In the genomic region with DNA sequence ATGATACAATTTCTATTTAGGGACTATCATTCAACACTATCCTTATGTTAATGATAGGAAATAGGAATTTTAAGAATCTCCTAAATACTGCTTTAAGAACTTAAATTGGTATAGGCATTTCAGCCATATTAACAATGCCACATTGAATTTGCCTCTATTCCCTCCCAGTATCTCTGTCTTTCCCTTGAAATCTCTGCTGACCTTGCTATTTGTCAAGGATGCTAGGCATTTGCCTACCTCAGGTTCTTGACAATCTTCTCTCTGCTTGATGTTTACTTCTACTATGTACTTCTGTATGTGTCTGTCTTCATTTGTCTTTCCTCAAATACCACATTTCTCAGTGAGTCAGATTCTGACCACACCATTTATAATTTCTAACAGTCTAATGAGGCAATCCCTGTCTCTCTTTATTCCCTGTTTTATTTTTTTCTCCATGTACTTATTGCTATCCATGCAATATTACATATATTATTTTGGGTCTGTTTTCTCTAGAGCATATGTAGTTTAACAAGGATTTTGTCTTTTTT, we compare ENCODE assay signal across 28 cellular contexts.
DNase-seq lines count a peak whose midpoint lies in the region; ATAC-seq, FAIRE-seq and TF ChIP-seq lines count a peak whose summit lies in the region.
"Had no signal": no experiment of that assay in that cellular context is flagged by ENCODE, and none has a peak within 500 bp of the region (broad histone marks: within the 10 kb centered on the region; RNA-seq: fewer than 3 reads in every experiment).

No MANE protein-coding gene starts in this region.

- ATAC-seq in IMR-90 (ENCODE audit: low read depth) (no peak), foreskin keratinocyte (peak; percentile 66), GM19324 (IDR thresholded peaks at IDR 0.05; ENCODE audit: low FRiP score, unreplicated experiment) (no peak), HG03095 (IDR thresholded peaks at IDR 0.05; ENCODE audit: unreplicated experiment) (no peak)
- ATAC-seq: activated T-cell treated with anti-CD3 and anti-CD28 coated beads, Interleukin-2, amount 50 U/mL, for 72 hours; gastroesophageal sphincter had no signal

- POLR2A ChIA-PET in IMR-90 (lab: Charles Lee; ENCODE audit: unreplicated experiment) = no interaction called here

- no peak for FAIRE-seq in astrocyte (lab: Jason Lieb, UNC)
- FAIRE-seq: A204.1 had no signal

- H3K36me3 Mint-ChIP-seq in astrocyte (ENCODE audit: low read depth, unreplicated experiment) = no peaks in the 10 kb centered on the region
- H3K36me3 Mint-ChIP-seq: CD4-positive, CD25-positive, alpha-beta regulatory T cell had no signal

- H3K27me3 Mint-ChIP-seq in astrocyte (ENCODE audit: low read depth, unreplicated experiment) = no peaks in the 10 kb centered on the region
- H3K27me3 Mint-ChIP-seq: CD4-positive, CD25-positive, alpha-beta regulatory T cell had no signal

- no peaks in the 10 kb centered on the region for H3F3A ChIP-seq in GM23248 (ENCODE audit: insufficient read depth)

- H3K18ac ChIP-seq in IMR-90 (ENCODE audit: low read depth, low read length) = no peak overlapping the region
- H3K18ac ChIP-seq in mesendoderm (ENCODE audit: low read length) = no peak overlapping the region

- H4K20me1 ChIP-seq in IMR-90 (ENCODE audit: insufficient read depth, low read length) = no peaks in the 10 kb centered on the region
- no peaks in the 10 kb centered on the region for H4K20me1 ChIP-seq in astrocyte (ENCODE audit: insufficient read depth, low read length)
- H4K20me1 ChIP-seq in GM23248 (ENCODE audit: insufficient read depth) = no peaks in the 10 kb centered on the region

- H3K9me3 Mint-ChIP-seq in astrocyte (ENCODE audit: unreplicated experiment) = no peaks in the 10 kb centered on the region

- H3K27ac Mint-ChIP-seq in astrocyte (ENCODE audit: unreplicated experiment) = peak overlapping the region; percentile 12
- H3K27ac Mint-ChIP-seq: activated T-cell treated with anti-CD3 and anti-CD28 coated beads, Interleukin-2, amount 50 U/mL, for 72 hours; CD4-positive, CD25-positive, alpha-beta regulatory T cell had no signal

- H2BK15ac ChIP-seq in IMR-90 (ENCODE audit: low read depth, low read length) (no peak overlapping the region), mesendoderm (replicated peaks; ENCODE audit: low read depth) (no peak overlapping the region)

- no peak overlapping the region for H3K56ac ChIP-seq in IMR-90 (ENCODE audit: extremely low read depth, insufficient read depth, low read length)
- no peak overlapping the region for H3K56ac ChIP-seq in mesendoderm (ENCODE audit: low read length)

- H3K27me3 ChIP-seq in IMR-90 (ENCODE audit: control insufficient read depth, insufficient read depth, low read length) (no peaks in the 10 kb centered on the region), astrocyte (ENCODE audit: insufficient read depth, low read length) (no peaks in the 10 kb centered on the region), foreskin keratinocyte (no peaks in the 10 kb centered on the region), mesendoderm (ENCODE audit: insufficient read depth, low read length, poor library complexity) (no peaks in the 10 kb centered on the region), GM23248 (replicated peaks; ENCODE audit: insufficient read depth) (no peaks in the 10 kb centered on the region)
- H3K27me3 ChIP-seq: brain microvascular endothelial cell, gastroesophageal sphincter, ovary, suprapubic skin, upper lobe of left lung had no signal

- no peak overlapping the region for H4K8ac ChIP-seq in IMR-90 (ENCODE audit: low read depth in 2 of 2, low read length in 2 of 2)
- no peak overlapping the region for H4K8ac ChIP-seq in mesendoderm (ENCODE audit: low read depth, low read length)

- H3K4me2 ChIP-seq in IMR-90 (ENCODE audit: low read depth, low read length) (no peak overlapping the region), astrocyte (ENCODE audit: low read length) (no peak overlapping the region), mesendoderm (ENCODE audit: low read length) (no peak overlapping the region), GM23248 (ENCODE audit: unreplicated experiment) (no peak overlapping the region)
- H3K4me2 ChIP-seq: smooth muscle cell had no signal

- H3K9ac ChIP-seq in IMR-90 (ENCODE audit: low read depth, low read length) (no peak overlapping the region), astrocyte (ENCODE audit: low read length) (no peak overlapping the region), mesendoderm (ENCODE audit: low read length) (no peak overlapping the region), GM23248 (no peak overlapping the region)

- H3K4me3 Mint-ChIP-seq in astrocyte (ENCODE audit: unreplicated experiment) = no peak overlapping the region
- H3K4me3 Mint-ChIP-seq: activated T-cell treated with anti-CD3 and anti-CD28 coated beads, Interleukin-2, amount 50 U/mL, for 72 hours; CD4-positive, CD25-positive, alpha-beta regulatory T cell had no signal

- no peak overlapping the region for H3K4me3 ChIP-seq in IMR-90 (ENCODE audit: insufficient read depth, low read depth, low read length)
- H3K4me3 ChIP-seq in astrocyte (ENCODE audit: insufficient read depth, low read depth, low read length) = no peak overlapping the region
- no peak overlapping the region for H3K4me3 ChIP-seq in mesendoderm (ENCODE audit: low read length)
- no peak overlapping the region for H3K4me3 ChIP-seq in GM23248
- H3K4me3 ChIP-seq: gastroesophageal sphincter, ovary, smooth muscle cell, suprapubic skin, upper lobe of left lung had no signal

- no peak overlapping the region for H2BK120ac ChIP-seq in IMR-90 (ENCODE audit: low read depth, low read length)
- H2BK120ac ChIP-seq in mesendoderm (ENCODE audit: low read depth, low read length) = no peak overlapping the region

- no peak overlapping the region for H2AK9ac ChIP-seq in IMR-90 (replicated peaks; ENCODE audit: low read depth, low read length, poor library complexity)

- no peak overlapping the region for H3K14ac ChIP-seq in IMR-90 (replicated peaks; ENCODE audit: low read depth, low read length)

- H2AFZ ChIP-seq in IMR-90 (replicated peaks; ENCODE audit: low read length, poor library complexity) = no peak overlapping the region
- no peak overlapping the region for H2AFZ ChIP-seq in astrocyte (ENCODE audit: low read depth, low read length)
- H2AFZ ChIP-seq in GM23248 = no peak overlapping the region

- H4K5ac ChIP-seq in IMR-90 (ENCODE audit: low read depth, low read length) = no peak overlapping the region
- H4K5ac ChIP-seq in mesendoderm (ENCODE audit: low read length) = no peak overlapping the region

- dilution Hi-C loops in IMR-90 (cut with HindIII; ENCODE audit: low sequenced_read_pairs, unreplicated experiment) = no loop called here

- H3K4me1 Mint-ChIP-seq in astrocyte (ENCODE audit: low read depth, unreplicated experiment) = peaks cover 5% of the 10 kb centered on the region
- H3K4me1 Mint-ChIP-seq: CD4-positive, CD25-positive, alpha-beta regulatory T cell had no signal

- in situ Hi-C loops in IMR-90 (cut with MboI; ENCODE audit: low sequenced_read_pairs) (no loop called here), GM23248 (cut with MboI) (no loop called here)

- TF ChIP-seq RAD21 in IMR-90 (IDR thresholded peaks at IDR 0.05; ENCODE audit: low read length) = no peak

- TF ChIP-seq CTCF in IMR-90 (conservative IDR thresholded peaks at IDR 0.05; ENCODE audit: low read depth, low read length) (no peak), astrocyte (IDR thresholded peaks at IDR 0.05; ENCODE audit: insufficient read depth, low read depth, low read length) (no peak), foreskin keratinocyte (conservative IDR thresholded peaks at IDR 0.05) (no peak)

- H2BK5ac ChIP-seq in IMR-90 (ENCODE audit: low read depth, low read length, poor library complexity, severe bottlenecking) (no peak overlapping the region), mesendoderm (ENCODE audit: low read length) (no peak overlapping the region)

- H3K79me1 ChIP-seq in IMR-90 (ENCODE audit: low read depth in 1 of 2, low read length in 2 of 2) (no peaks in the 10 kb centered on the region), mesendoderm (ENCODE audit: low read length) (no peaks in the 10 kb centered on the region)

- no TSS peak for BruUV-seq in IMR-90 (replicated peaks; lab: Mats Ljungman, UMichigan)

- H3K4me1 ChIP-seq in IMR-90 (ENCODE audit: control insufficient read depth, insufficient read depth, low read length) = no peaks in the 10 kb centered on the region
- H3K4me1 ChIP-seq in astrocyte (ENCODE audit: insufficient read depth, low read length) = no peaks in the 10 kb centered on the region
- H3K4me1 ChIP-seq in foreskin keratinocyte = no peaks in the 10 kb centered on the region
- no peaks in the 10 kb centered on the region for H3K4me1 ChIP-seq in mesendoderm (ENCODE audit: control insufficient read depth, low read depth, low read length)
- H3K4me1 ChIP-seq in GM23248 (ENCODE audit: insufficient read depth) = no peaks in the 10 kb centered on the region
- H3K4me1 ChIP-seq: gastroesophageal sphincter, suprapubic skin, upper lobe of left lung had no signal

- H3K9me1 ChIP-seq in IMR-90 (ENCODE audit: insufficient read depth, low read length) = no peaks in the 10 kb centered on the region

- H3K9me2 ChIP-seq in GM23248 (ENCODE audit: insufficient read depth) = no peaks in the 10 kb centered on the region

- CTCF ChIA-PET in IMR-90 (lab: Yijun Ruan, JAX) = no interaction called here

- H3K79me2 ChIP-seq in astrocyte (ENCODE audit: insufficient read depth, low read length) = no peaks in the 10 kb centered on the region
- no peaks in the 10 kb centered on the region for H3K79me2 ChIP-seq in mesendoderm (ENCODE audit: control insufficient read depth, insufficient read depth, low read length)
- no peaks in the 10 kb centered on the region for H3K79me2 ChIP-seq in GM23248 (ENCODE audit: insufficient read depth)

- H3K36me3 ChIP-seq in IMR-90 (ENCODE audit: control insufficient read depth, insufficient read depth, low read length) = no peaks in the 10 kb centered on the region
- H3K36me3 ChIP-seq in astrocyte (ENCODE audit: insufficient read depth, low read length) = no peaks in the 10 kb centered on the region
- no peaks in the 10 kb centered on the region for H3K36me3 ChIP-seq in mesendoderm (ENCODE audit: control insufficient read depth, insufficient read depth, low read length)
- no peaks in the 10 kb centered on the region for H3K36me3 ChIP-seq in GM23248 (ENCODE audit: low read depth)
- H3K36me3 ChIP-seq: brain microvascular endothelial cell, gastroesophageal sphincter, ovary, suprapubic skin, upper lobe of left lung had no signal

- no peak overlapping the region for H2BK20ac ChIP-seq in IMR-90 (ENCODE audit: low read depth, low read length)

- H3K27ac ChIP-seq in IMR-90 (ENCODE audit: insufficient read depth, low read length) = no peak overlapping the region
- H3K27ac ChIP-seq in astrocyte (ENCODE audit: low read depth, low read length) = no peak overlapping the region
- no peak overlapping the region for H3K27ac ChIP-seq in foreskin keratinocyte
- H3K27ac ChIP-seq in mesendoderm (ENCODE audit: low read depth, low read length) = no peak overlapping the region
- H3K27ac ChIP-seq in GM23248 = no peak overlapping the region
- H3K27ac ChIP-seq: brain microvascular endothelial cell, gastroesophageal sphincter, ovary, suprapubic skin, upper lobe of left lung had no signal

- H3K4ac ChIP-seq in IMR-90 (ENCODE audit: low read depth, low read length) (no peak overlapping the region), mesendoderm (ENCODE audit: low read depth, low read length) (no peak overlapping the region)

- no peaks in the 10 kb centered on the region for H3K9me3 ChIP-seq in IMR-90 (ENCODE audit: control insufficient read depth, insufficient read depth, low read length)
- no peaks in the 10 kb centered on the region for H3K9me3 ChIP-seq in astrocyte (ENCODE audit: insufficient read depth, low read depth, low read length)
- no peaks in the 10 kb centered on the region for H3K9me3 ChIP-seq in GM23248 (ENCODE audit: low read depth)
- H3K9me3 ChIP-seq: gastroesophageal sphincter, ovary, suprapubic skin, upper lobe of left lung had no signal

- intact Hi-C loops in IMR-90 (cut with micrococcal nuclease) = no loop called here

- H3K23ac ChIP-seq in IMR-90 (ENCODE audit: low read depth, low read length) (no peak overlapping the region), mesendoderm (ENCODE audit: low read length) (no peak overlapping the region)

- H2AK5ac ChIP-seq in IMR-90 (ENCODE audit: low read depth, low read length) = no peak overlapping the region
- no peak overlapping the region for H2AK5ac ChIP-seq in mesendoderm (ENCODE audit: low read length)

- DNase-seq in A172 (ENCODE audit: low spot score) (peak; percentile 23), IMR-90 (no peak), astrocyte (ENCODE audit: low read depth) (peak; percentile 49), foreskin keratinocyte (peak in 1 of 2 donors; percentile 64), mesendoderm (no peak), GM23248 (no peak)
- DNase-seq: activated CD4-positive, alpha-beta T cell treated with anti-CD3 and anti-CD28 coated beads, Interleukin-2, amount 50 U/mL, for 48 hours; activated CD4-positive, CD25-positive, alpha-beta regulatory T cell treated with anti-CD3 and anti-CD28 coated beads, Interleukin-2, amount 50 U/mL, for 72 hours; activated naive CD4-positive, alpha-beta T cell treated with Interleukin-2 at 50 U/mL for 16 hours; activated T-cell treated with anti-CD3 and anti-CD28 coated beads, Interleukin-2, amount 50 U/mL, for 72 hours; brain microvascular endothelial cell; CD4-positive, CD25-positive, alpha-beta regulatory T cell; DMS79 treated with DMSO at 0.1 percent for 48 hours; GF-D8; hypothalamus; MV-4-11; NCI-H82; ovary; retina; stimulated activated naive CD4-positive, alpha-beta T cell treated with Interleukin-2 at 50 U/mL for 16 hours; T-helper 2 cell; upper lobe of left lung had no signal

- no peak overlapping the region for H4K91ac ChIP-seq in IMR-90 (ENCODE audit: insufficient read depth, low read depth, low read length)

- TF ChIP-seq POLR2A in IMR-90 (IDR thresholded peaks at IDR 0.05; ENCODE audit: low read depth, low read length) = no peak

Comparison
In these comparisons a context has a peak if more than half of its experiments do, and no peak if none do; other contexts are left out.
1. DNase-seq: peak in A172 (single experiment) and astrocyte (single experiment); none in IMR-90 (single experiment), mesendoderm (single experiment) and GM23248 (single experiment).